19 cellular contexts compared by ENCODE assay signal in the genomic region with DNA sequence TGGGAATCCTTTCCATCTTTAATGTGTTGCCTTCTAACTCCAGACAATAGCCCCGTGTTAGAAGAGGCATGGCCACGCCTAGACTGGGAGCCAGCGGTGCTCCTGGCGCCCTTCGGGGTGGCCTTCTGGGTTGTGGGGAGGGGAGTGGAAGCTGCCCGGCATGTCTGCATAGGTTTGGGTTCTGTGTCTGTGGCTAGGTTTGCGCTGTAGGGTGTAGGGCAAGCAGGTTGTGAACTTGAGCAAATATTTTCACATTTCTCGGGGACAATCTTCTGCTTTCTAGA. TPM values are rescaled to one million over a fixed set of nuclear protein-coding genes. Genes with fewer than 3 reads are reported as not detected.
DNase-seq lines count a peak whose midpoint lies in the region; ATAC-seq, FAIRE-seq and TF ChIP-seq lines count a peak whose summit lies in the region.
"Had no signal": no experiment of that assay in that cellular context is flagged by ENCODE, and none has a peak within 500 bp of the region (broad histone marks: within the 10 kb centered on the region; RNA-seq: fewer than 3 reads in every experiment).

No MANE protein-coding gene starts in this region.

- H3K27ac Mint-ChIP-seq in glutamatergic neuron (ENCODE audit: unreplicated experiment) (no peak overlapping the region), neural crest cell (ENCODE audit: unreplicated experiment) (no peak overlapping the region), natural killer cell (no peak overlapping the region)
- H3K27ac Mint-ChIP-seq: CD4-positive, alpha-beta memory T cell; IgD-negative memory B cell had no signal

- H3K4me1 Mint-ChIP-seq in glutamatergic neuron (ENCODE audit: low read depth, unreplicated experiment) = peaks cover 28% of the 10 kb centered on the region
- peaks cover 29% of the 10 kb centered on the region for H3K4me1 Mint-ChIP-seq in neural crest cell
- H3K4me1 Mint-ChIP-seq in natural killer cell = peaks cover 0 to 6% of the 10 kb centered on the region in 2 donors
- H3K4me1 Mint-ChIP-seq: CD4-positive, alpha-beta memory T cell had no signal

- intact Hi-C loops in natural killer cell (cut with micrococcal nuclease) = no loop called here

- DNase-seq in H7 = no peak
- DNase-seq in glutamatergic neuron = no peak
- DNase-seq in neural crest cell (ENCODE audit: low read depth, low spot score) = no peak
- no peak for DNase-seq in RCC 7860 (ENCODE audit: low spot score)
- DNase-seq in natural killer cell = no peak
- DNase-seq: BE2C; CD4-positive, alpha-beta memory T cell; DND-41; GF-D8; GOT3; MV-4-11; NCI-H1436; NCI-H2081 treated with DMSO at 0.1 percent for 48 hours; SHP77 had no signal

- H3K4me3 Mint-ChIP-seq in glutamatergic neuron (ENCODE audit: unreplicated experiment) (peak overlapping the region; percentile 81), neural crest cell (peak overlapping the region; percentile 76), natural killer cell (no peak overlapping the region)

- peaks cover 20% of the 10 kb centered on the region for H3K4me1 ChIP-seq in HUES6 (ENCODE audit: control insufficient read depth, insufficient read depth, low read length)

- TF ChIP-seq CTCF in glutamatergic neuron (IDR thresholded peaks at IDR 0.05; ENCODE audit: partially characterized antibody, unreplicated experiment) (no peak), neural crest cell (conservative IDR thresholded peaks at IDR 0.05) (no peak), natural killer cell (IDR thresholded peaks at IDR 0.05) (no peak)

- no peak for FAIRE-seq in RCC 7860 (lab: Jason Lieb, UNC)

- H3K4me3 ChIP-seq in H7 (ENCODE audit: insufficient read depth, low read depth, low read length) (peak overlapping the region; percentile 46; the same call in 1 of the 2 replicates), HUES6 (ENCODE audit: low read depth, low read length) (peak overlapping the region; percentile 58)

- H3K27ac ChIP-seq in HUES6 (ENCODE audit: low read depth, low read length) = no peak overlapping the region

- H3K9ac ChIP-seq in HUES6 (ENCODE audit: low read length) = no peak overlapping the region

- no peaks in the 10 kb centered on the region for H3K9me3 ChIP-seq in HUES6 (ENCODE audit: control insufficient read depth, insufficient read depth, low read depth, low read length)
- H3K9me3 ChIP-seq: BE2C had no signal

- peaks cover 21% of the 10 kb centered on the region for H3K27me3 Mint-ChIP-seq in glutamatergic neuron (ENCODE audit: unreplicated experiment)
- peaks cover 56% of the 10 kb centered on the region for H3K27me3 Mint-ChIP-seq in neural crest cell (ENCODE audit: low read depth)
- H3K27me3 Mint-ChIP-seq in natural killer cell (ENCODE audit: low read depth in 2 of 2) = peaks cover 30 to 59% of the 10 kb centered on the region in 2 donors

- H3K36me3 ChIP-seq in H7 (replicated peaks; ENCODE audit: control insufficient read depth, insufficient read depth, low read length) (no peaks in the 10 kb centered on the region), HUES6 (ENCODE audit: control insufficient read depth, insufficient read depth, low read length) (no peaks in the 10 kb centered on the region)
- H3K36me3 ChIP-seq: BE2C had no signal

- peaks cover 4% of the 10 kb centered on the region for H3K9me3 Mint-ChIP-seq in glutamatergic neuron (ENCODE audit: unreplicated experiment)
- no peaks in the 10 kb centered on the region for H3K9me3 Mint-ChIP-seq in neural crest cell
- no peaks in the 10 kb centered on the region for H3K9me3 Mint-ChIP-seq in natural killer cell

- H3K36me3 Mint-ChIP-seq in glutamatergic neuron (ENCODE audit: unreplicated experiment) = no peaks in the 10 kb centered on the region
- no peaks in the 10 kb centered on the region for H3K36me3 Mint-ChIP-seq in neural crest cell (ENCODE audit: low read depth)
- H3K36me3 Mint-ChIP-seq in natural killer cell = no peaks in the 10 kb centered on the region
- H3K36me3 Mint-ChIP-seq: CD4-positive, alpha-beta memory T cell; IgD-negative memory B cell had no signal

- peaks cover 14% of the 10 kb centered on the region for H3K27me3 ChIP-seq in H7 (ENCODE audit: control insufficient read depth, insufficient read depth, low read length)
- H3K27me3 ChIP-seq in HUES6 (ENCODE audit: control insufficient read depth, insufficient read depth, low read length) = peaks cover 48% of the 10 kb centered on the region
- H3K27me3 ChIP-seq: BE2C had no signal

- ATAC-seq in natural killer cell = no peak
- ATAC-seq in GM19467 (IDR thresholded peaks at IDR 0.05; ENCODE audit: unreplicated experiment) = no peak
- ATAC-seq: Panc1, SK-N-SH treated with all-trans-retinoic acid at 6 μM for 48 hours had no signal

RNA-seq across cellular contexts. Expression of gene CELF4, which starts 40.4 kb away (rescaled TPM):
- 2.9 and 3.7 TPM in 2 replicates for total RNA-seq in H7 (2014; rRNA removed; shearing (Covaris generic))
- total RNA-seq in glutamatergic neuron (ENCODE audit: unreplicated experiment) (38.4 TPM), neural crest cell (1.8 and 1.9 TPM in 2 replicates), natural killer cell (not detected)
- total RNA-seq: CD4-positive, alpha-beta memory T cell had no signal
